9 cellular contexts compared by ENCODE assay signal in genomic region chr1:207051615-207051943, GRCh38. TPM values are rescaled to one million over a fixed set of nuclear protein-coding genes. Genes with fewer than 3 reads are reported as not detected.
A peak's percentile ranks its signal among the peaks of the same experiment; 100 is the strongest.
DNase-seq lines count a peak whose midpoint lies in the region; ATAC-seq and TF ChIP-seq lines count a peak whose summit lies in the region.
"Had no signal": no experiment of that assay in that cellular context is flagged by ENCODE, and none has a peak within 500 bp of the region (broad histone marks: within the 10 kb centered on the region; RNA-seq: fewer than 3 reads in every experiment).

No MANE protein-coding gene starts in this region.

- H3K9me3 Mint-ChIP-seq in chondrocyte (ENCODE audit: low read depth) (no peaks in the 10 kb centered on the region), natural killer cell (no peaks in the 10 kb centered on the region)

- H3K36me3 Mint-ChIP-seq in chondrocyte (ENCODE audit: low read depth) = peaks cover 7% of the 10 kb centered on the region
- peaks cover 5% of the 10 kb centered on the region for H3K36me3 Mint-ChIP-seq in natural killer cell

- no peak for ATAC-seq in natural killer cell
- no peak for ATAC-seq in HG02571 (IDR thresholded peaks at IDR 0.05; ENCODE audit: unreplicated experiment)
- ATAC-seq in HG03442 (IDR thresholded peaks at IDR 0.05; ENCODE audit: unreplicated experiment) = no peak

- DNase-seq in AG10803 (ENCODE audit: low read depth) (no peak), chondrocyte (ENCODE audit: low spot score) (no peak), natural killer cell (no peak), GM03348 (ENCODE audit: low spot score) (no peak), NCI-H82 treated with DMSO at 0.1 percent for 48 hours (lab: John Stamatoyannopoulos, UW; ENCODE audit: unreplicated experiment) (no peak)

- peak overlapping the region; percentile 98; the same call in 1 of the 2 replicates for H3K4me3 ChIP-seq in AG10803 (ENCODE audit: low read length)

- H3K4me1 Mint-ChIP-seq in chondrocyte (ENCODE audit: low read depth) (peaks cover 49% of the 10 kb centered on the region), natural killer cell (peaks cover 42 to 45% of the 10 kb centered on the region in 2 donors)

- H3K27ac Mint-ChIP-seq in chondrocyte (ENCODE audit: unreplicated experiment) = peak overlapping the region; percentile 95
- H3K27ac Mint-ChIP-seq in natural killer cell = peak overlapping the region; percentile 96 to 99

- peak overlapping the region; percentile 86 for H3K4me3 Mint-ChIP-seq in chondrocyte (ENCODE audit: unreplicated experiment)
- H3K4me3 Mint-ChIP-seq in natural killer cell = peak overlapping the region; percentile 100

- H3K27me3 Mint-ChIP-seq in chondrocyte (ENCODE audit: low read depth) (no peaks in the 10 kb centered on the region), natural killer cell (ENCODE audit: low read depth in 2 of 2) (no peaks in the 10 kb centered on the region)

- H3K9me3 ChIP-seq in KOPT-K1 (ENCODE audit: insufficient read depth, low read length, poor library complexity, severe bottlenecking) = no peaks in the 10 kb centered on the region

- H3K27ac ChIP-seq in KOPT-K1 (ENCODE audit: low read depth, low read length, poor library complexity, severe bottlenecking) = peak overlapping the region; percentile 78

- H3K36me3 ChIP-seq in KOPT-K1 (ENCODE audit: insufficient read depth, low read length) = peaks cover 30% of the 10 kb centered on the region

- no peak for TF ChIP-seq CTCF in AG10803 (conservative IDR thresholded peaks at IDR 0.05; ENCODE audit: low read length)
- no peak for TF ChIP-seq CTCF in chondrocyte (IDR thresholded peaks at IDR 0.05)
- no peak for TF ChIP-seq CTCF in natural killer cell (IDR thresholded peaks at IDR 0.05)

- intact Hi-C loops in natural killer cell (cut with micrococcal nuclease) = loop anchor here (5.0 kb wide), 1 partner anchor 271 kb away; the partner anchor contains the start of gene CD55

RNA-seq across cellular contexts. Expression of gene YOD1, which starts 0.6 kb away (rescaled TPM):
- total RNA-seq in chondrocyte = 5.3 to 6.3 TPM (median 5.5 TPM) in 3 replicates
- 10 to 100 TPM; 20.6 to 22.8 (median 21.2) TPM for total RNA-seq in natural killer cell

RNA-seq across cellular contexts. Expression of gene PFKFB2, which starts 1.5 kb away (rescaled TPM):
- 13.3 to 15.5 TPM (median 14.8 TPM) in 3 replicates for total RNA-seq in chondrocyte
- 1 to 10 TPM; 5.3 to 8.5 (median 7.4) TPM for total RNA-seq in natural killer cell

RNA-seq across cellular contexts. Expression of gene C1orf116, which starts 19.0 kb away (rescaled TPM):
- total RNA-seq in chondrocyte = 0.07 to 0.10 TPM in 2 of 3 replicates, not detected in the other
- total RNA-seq in natural killer cell = under 1 TPM; 0.21 to 0.39 (median 0.30) TPM

RNA-seq across cellular contexts. Expression of gene C4BPB, which starts 37.1 kb away (rescaled TPM):
- total RNA-seq in chondrocyte (not detected in 3 replicates), natural killer cell (not detected)
- total RNA-seq: renal cortical epithelial cell had no signal

RNA-seq across cellular contexts. Expression of gene C4BPA, which starts 52.5 kb away (rescaled TPM):
- not detected in 3 replicates for total RNA-seq in chondrocyte
- not detected for total RNA-seq in natural killer cell
